In genomic region chr16:6804461-6804860, GRCh38 we compare ENCODE assay signal across 15 cellular contexts.
A peak's percentile ranks its signal among the peaks of the same experiment; 100 is the strongest.
DNase-seq lines count a peak whose midpoint lies in the region; ATAC-seq lines count a peak whose summit lies in the region.
"Had no signal": no experiment of that assay in that cellular context is flagged by ENCODE, and none has a peak within 500 bp of the region (broad histone marks: within the 10 kb centered on the region; RNA-seq: fewer than 3 reads in every experiment).

No MANE protein-coding gene starts in this region.

- in situ Hi-C loops in SK-MEL-5 (cut with HindIII; ENCODE audit: low pct_unique_long_range_greater_than_20kb, low sequenced_read_pairs): no loop called here

- DNase-seq in SK-MEL-5 (ENCODE audit: low read depth, low spot score) (peak; percentile 1), inferior parietal cortex (ENCODE audit: extremely low spot score) (peak; percentile 25), putamen (ENCODE audit: low spot score) (peak; percentile 17), DMS79 (lab: John Stamatoyannopoulos, UW) (no peak), GM19238 (ENCODE audit: insufficient read length, low spot score) (no peak)
- DNase-seq: 8988T; Calu3; CD8-positive, alpha-beta T cell; DND-41; EL; H9; IMR-90 had no signal

- ATAC-seq in GM18502 (IDR thresholded peaks at IDR 0.05; ENCODE audit: poor library complexity, unreplicated experiment): no peak
- no peak for ATAC-seq in GM18519 (IDR thresholded peaks at IDR 0.05; ENCODE audit: low FRiP score, unreplicated experiment)
- ATAC-seq: CD8-positive, alpha-beta T cell; GM12878 had no signal

Comparison
In these comparisons a context has a peak if more than half of its experiments do, and no peak if none do; other contexts are left out.
1. DNase-seq: peak in SK-MEL-5 (single experiment), inferior parietal cortex (single experiment) and putamen (single experiment); none in DMS79 (single experiment) and GM19238 (single experiment).